ENCODE assay signal across 9 cellular contexts in genomic region chr16:57167951-57168350, GRCh38. TPM values are rescaled to one million over a fixed set of nuclear protein-coding genes. Genes with fewer than 3 reads are reported as not detected.
DNase-seq lines count a peak whose midpoint lies in the region; ATAC-seq, FAIRE-seq and TF ChIP-seq lines count a peak whose summit lies in the region.
"Had no signal": no experiment of that assay in that cellular context is flagged by ENCODE, and none has a peak within 500 bp of the region (broad histone marks: within the 10 kb centered on the region; RNA-seq: fewer than 3 reads in every experiment).

No MANE protein-coding gene starts in this region.

- H3K27ac Mint-ChIP-seq in endothelial cell (ENCODE audit: unreplicated experiment): no peak overlapping the region

- WGBS in lung, 2 donors: 6 to 7% methylated on average over 4 of the region's 4 CpGs

- H3K9me3 ChIP-seq in lung (ENCODE audit: control insufficient read depth in 2 of 2, insufficient read depth in 1 of 2, low read length in 1 of 2): no peaks in the 10 kb centered on the region

- H3K9me3 Mint-ChIP-seq in endothelial cell (ENCODE audit: unreplicated experiment): no peaks in the 10 kb centered on the region

- TF ChIP-seq CTCF in lung (IDR thresholded peaks at IDR 0.05; ENCODE audit: control extremely low read depth, extremely low read depth) (peak; percentile 85), endothelial cell (IDR thresholded peaks at IDR 0.05; ENCODE audit: unreplicated experiment) (no peak)

- H3K36me3 Mint-ChIP-seq in endothelial cell (ENCODE audit: low read depth, unreplicated experiment): peaks cover 33% of the 10 kb centered on the region

- no peaks in the 10 kb centered on the region for H3K27me3 ChIP-seq in lung (ENCODE audit: control insufficient read depth, insufficient read depth)

- peaks cover 2 to 10% of the 10 kb centered on the region in 2 donors for H3K4me1 ChIP-seq in lung (ENCODE audit: control insufficient read depth in 2 of 2, insufficient read depth in 2 of 2, low read length in 2 of 2)

- no peak overlapping the region for H3K4me3 Mint-ChIP-seq in endothelial cell (ENCODE audit: unreplicated experiment)

- H3K27ac ChIP-seq in cingulate gyrus (ENCODE audit: low read depth, low read length) (peak overlapping the region; percentile 32), lung (ENCODE audit: low read depth in 1 of 2, low read length in 1 of 2) (peak overlapping the region in 1 of 2 donors; percentile 59)
- H3K27ac ChIP-seq: SK-N-MC had no signal

- DNase-seq in CD1c-positive myeloid dendritic cell (ENCODE audit: extremely low spot score) (peak; percentile 79), GM12892 (ENCODE audit: insufficient read length) (no peak), NOMO-1 treated with dmso at 0.1 percent for 144 hours (lab: John Stamatoyannopoulos, UW; ENCODE audit: unreplicated experiment) (peak; percentile 63), lung (ENCODE audit: low spot score) (no peak), endothelial cell (ENCODE audit: low spot score) (no peak)

- H3K36me3 ChIP-seq in lung (ENCODE audit: control insufficient read depth in 2 of 2, insufficient read depth in 2 of 2, low read length in 2 of 2): peaks cover 21 to 30% of the 10 kb centered on the region in 2 donors

- no peaks in the 10 kb centered on the region for H3K27me3 Mint-ChIP-seq in endothelial cell (ENCODE audit: unreplicated experiment)

- H3K4me3 ChIP-seq in lung: no peak overlapping the region
- H3K4me3 ChIP-seq: SK-N-MC had no signal

- peak; percentile 87 for FAIRE-seq in GM12892 (lab: Jason Lieb, UNC)

- H3K4me1 Mint-ChIP-seq in endothelial cell (ENCODE audit: unreplicated experiment): peaks cover 21% of the 10 kb centered on the region

- ATAC-seq in lung (ENCODE audit: insufficient read depth, low FRiP score): peak; percentile 55
- ATAC-seq in GM19452 (IDR thresholded peaks at IDR 0.05; ENCODE audit: unreplicated experiment): no peak
- no peak for ATAC-seq in GM21717 (IDR thresholded peaks at IDR 0.05; ENCODE audit: unreplicated experiment)

- TF ChIP-seq POLR2A in GM12892 (IDR thresholded peaks at IDR 0.05; ENCODE audit: low read depth, low read length): no peak

RNA-seq across cellular contexts. Expression of gene PSME3IP1, which starts 17.9 kb away (rescaled TPM):
- 123 TPM for polyA plus RNA-seq in GM12892 (2012; ENCODE audit: missing spikeins)
- total RNA-seq in lung (10 to 100 TPM; 59.3 to 83.1 TPM), endothelial cell (ENCODE audit: unreplicated experiment) (84.8 TPM)
- 10 to 100 TPM; 59.6 to 66.5 TPM for polyA plus RNA-seq in lung

RNA-seq across cellular contexts. Expression of gene RSPRY1, which starts 18.2 kb away (rescaled TPM):
- polyA plus RNA-seq in GM12892 (2012; ENCODE audit: missing spikeins): 26.7 TPM
- total RNA-seq in lung (10 to 100 TPM; 34.7 to 71.7 TPM), endothelial cell (ENCODE audit: unreplicated experiment) (63.0 TPM)
- 10 to 100 TPM; 10.5 to 15.7 TPM for polyA plus RNA-seq in lung

Comparison
In these comparisons a context has a peak if more than half of its experiments do, and no peak if none do; other contexts are left out.
1. DNase-seq: peak in CD1c-positive myeloid dendritic cell (single experiment) and NOMO-1 treated with dmso at 0.1 percent for 144 hours (single experiment); none in GM12892 (single experiment), lung (single experiment) and endothelial cell (single experiment).